In the genomic region with DNA sequence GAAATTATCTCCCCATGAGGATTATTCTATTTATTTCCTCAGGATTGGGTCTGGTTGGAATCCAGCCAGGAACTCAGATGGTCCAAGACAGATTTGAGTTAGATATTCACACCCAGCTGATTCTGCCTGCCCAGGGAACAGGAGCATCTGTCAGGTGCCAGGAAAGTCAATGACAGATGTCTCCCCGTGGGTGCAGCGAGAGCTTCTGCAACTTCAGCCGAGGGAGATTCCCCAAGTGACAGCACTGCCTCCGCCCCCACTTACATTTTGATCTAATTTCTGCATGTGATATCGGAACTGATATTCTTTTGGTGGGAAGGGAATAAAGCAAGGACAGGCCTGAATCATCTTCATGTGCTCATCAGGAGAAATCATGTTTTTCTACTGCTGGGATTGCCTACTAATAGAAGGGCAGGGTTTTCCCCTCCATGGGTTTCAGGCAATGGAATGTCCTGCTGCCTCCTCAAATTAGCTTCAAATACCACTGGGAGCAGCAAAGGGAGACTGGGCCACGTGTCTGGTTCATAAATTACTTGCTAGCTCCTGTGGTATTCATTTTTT, we compare ENCODE assay signal across 10 cellular contexts. TPM values are rescaled to one million over a fixed set of nuclear protein-coding genes. Genes with fewer than 3 reads are reported as not detected.
A peak's percentile ranks its signal among the peaks of the same experiment; 100 is the strongest.
DNase-seq lines count a peak whose midpoint lies in the region; ATAC-seq and TF ChIP-seq lines count a peak whose summit lies in the region.
"Had no signal": no experiment of that assay in that cellular context is flagged by ENCODE, and none has a peak within 500 bp of the region (broad histone marks: within the 10 kb centered on the region; RNA-seq: fewer than 3 reads in every experiment).

No MANE protein-coding gene starts in this region.

- peaks cover 3% of the 10 kb centered on the region for H3K27me3 Mint-ChIP-seq in activated CD8-positive, alpha-beta T cell treated with anti-CD3 and anti-CD28 coated beads for 36 hours

- CTCF ChIA-PET in activated CD8-positive, alpha-beta T cell treated with anti-CD3 and anti-CD28 coated beads for 36 hours (lab: Charles Lee) = interaction anchor here (1.9 to 2.1 kb wide), 2 partner anchors 16 to 74 kb away, joined by 7 read pairs; a partner anchor contains a TSS

- ATAC-seq in esophagus mucosa (peak; percentile 3), HG03457 (IDR thresholded peaks at IDR 0.05; ENCODE audit: unreplicated experiment) (no peak)
- no peak for ATAC-seq in activated CD8-positive, alpha-beta T cell treated with anti-CD3 and anti-CD28 coated beads for 36 hours

- H3K4me3 Mint-ChIP-seq in activated CD8-positive, alpha-beta T cell treated with anti-CD3 and anti-CD28 coated beads for 36 hours = no peak overlapping the region
- H3K4me3 Mint-ChIP-seq: activated naive CD8-positive, alpha-beta T cell had no signal

- in situ Hi-C loops in Caki2 (cut with HindIII; ENCODE audit: low pct_unique_long_range_greater_than_20kb, low sequenced_read_pairs) = loop anchor here (10.0 kb wide), 1 partner anchor 73 kb away; a partner anchor contains a TSS

- POLR2A ChIA-PET in activated CD8-positive, alpha-beta T cell treated with anti-CD3 and anti-CD28 coated beads for 36 hours (lab: Charles Lee) = no interaction called here

- no peaks in the 10 kb centered on the region for H3K9me3 Mint-ChIP-seq in activated CD8-positive, alpha-beta T cell treated with anti-CD3 and anti-CD28 coated beads for 36 hours

- no peaks in the 10 kb centered on the region for H3K36me3 Mint-ChIP-seq in activated CD8-positive, alpha-beta T cell treated with anti-CD3 and anti-CD28 coated beads for 36 hours (ENCODE audit: low read depth)
- H3K36me3 Mint-ChIP-seq: activated naive CD8-positive, alpha-beta T cell had no signal

- no peak overlapping the region for H3K27ac Mint-ChIP-seq in activated CD8-positive, alpha-beta T cell treated with anti-CD3 and anti-CD28 coated beads for 36 hours
- H3K27ac Mint-ChIP-seq: activated naive CD8-positive, alpha-beta T cell had no signal

- no peak for TF ChIP-seq CTCF in activated CD8-positive, alpha-beta T cell treated with anti-CD3 and anti-CD28 coated beads for 36 hours (IDR thresholded peaks at IDR 0.05)

- intact Hi-C loops in posterior cingulate gyrus (cut with DNase I) = loop anchor here (5.0 kb wide), 1 partner anchor 51 kb away; no protein-coding TSS in a partner anchor
- intact Hi-C loops in activated CD8-positive, alpha-beta T cell treated with anti-CD3 and anti-CD28 coated beads for 36 hours (cut with micrococcal nuclease) = no loop called here

- peak; percentile 94 for DNase-seq in Caki2 (ENCODE audit: low read depth)
- DNase-seq in NCI-H82 (lab: John Stamatoyannopoulos, UW) = peak; percentile 96
- DNase-seq in posterior cingulate gyrus = peak in 7 of 10 donors; percentile 23 to 90 (median 48)
- no peak for DNase-seq in activated CD8-positive, alpha-beta T cell treated with anti-CD3 and anti-CD28 coated beads for 36 hours
- no peak for DNase-seq in GDM1 (lab: John Stamatoyannopoulos, UW)
- no peak for DNase-seq in NCI-H1417 (lab: John Stamatoyannopoulos, UW)
- DNase-seq: T-helper 1 cell had no signal

- H3K4me1 Mint-ChIP-seq in activated CD8-positive, alpha-beta T cell treated with anti-CD3 and anti-CD28 coated beads for 36 hours (ENCODE audit: low read depth) = no peaks in the 10 kb centered on the region

RNA-seq across cellular contexts. Expression of a gene that starts 15.7 kb away (rescaled TPM):
- 27.1 and 29.2 TPM in 2 replicates for total RNA-seq in Caki2 (2014; rRNA removed; shearing (Covaris generic); ENCODE audit: low replicate concordance)
- 39.0 TPM for total RNA-seq in esophagus mucosa
- total RNA-seq in activated CD8-positive, alpha-beta T cell treated with anti-CD3 and anti-CD28 coated beads for 36 hours = 10 to 100 TPM; 43.0 to 45.1 TPM

Comparison
In these comparisons a context has a peak if more than half of its experiments do, and no peak if none do; other contexts are left out.
1. DNase-seq: peak in Caki2 (single experiment), NCI-H82 (single experiment) and posterior cingulate gyrus (7 of 10); none in activated CD8-positive, alpha-beta T cell treated with anti-CD3 and anti-CD28 coated beads for 36 hours (single experiment), GDM1 (single experiment) and NCI-H1417 (0 of 3).